In the genomic region with DNA sequence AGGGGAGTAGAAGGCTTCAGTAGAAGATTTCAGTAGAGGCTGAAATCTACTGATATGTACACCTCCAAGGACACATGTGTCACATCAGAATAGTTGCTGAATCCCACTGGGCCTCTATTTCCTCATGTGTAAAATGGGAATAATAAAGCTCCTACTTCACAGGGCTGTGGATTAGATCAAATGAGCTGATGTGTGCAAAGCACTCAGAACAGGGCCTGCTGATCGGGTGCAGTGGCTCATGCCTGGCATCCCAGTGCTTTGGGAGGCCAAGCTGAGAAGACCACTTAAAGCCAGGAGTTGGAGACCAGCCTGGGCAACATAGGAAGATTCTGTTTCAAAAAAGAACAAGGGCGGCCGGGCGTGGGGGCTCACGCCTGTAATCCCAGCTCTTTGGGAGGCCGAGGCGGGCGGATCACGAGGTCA, we compare ENCODE assay signal across 8 cellular contexts. TPM values are rescaled to one million over a fixed set of nuclear protein-coding genes. Genes with fewer than 3 reads are reported as not detected.
DNase-seq lines count a peak whose midpoint lies in the region; ATAC-seq and TF ChIP-seq lines count a peak whose summit lies in the region.

No MANE protein-coding gene starts in this region.

- H3K36me3 ChIP-seq in lung (ENCODE audit: control insufficient read depth in 2 of 2, insufficient read depth in 2 of 2, low read length in 2 of 2) (no peaks in the 10 kb centered on the region), testis (ENCODE audit: low read depth, missing control alignments) (no peaks in the 10 kb centered on the region)

- 86 to 97% (median 91%) methylated on average over 7 to 9 of the region's 9 CpGs for WGBS in adipose tissue, 3 donors
- WGBS in lung, 2 donors: 88 to 90% methylated on average over 8 to 9 of the region's 9 CpGs
- 95 to 96% methylated on average over 9 of the region's 9 CpGs for WGBS in testis, 2 donors

- H3K27me3 ChIP-seq in lung (ENCODE audit: control insufficient read depth, insufficient read depth) (no peaks in the 10 kb centered on the region), testis (no peaks in the 10 kb centered on the region)

- H3K27me3 Mint-ChIP-seq in activated CD4-positive, alpha-beta T cell treated with anti-CD3 and anti-CD28 coated beads, Interleukin-2, amount 10 ng/mL, durations not matched to agents 24 days and 14 days: no peaks in the 10 kb centered on the region

- no peaks in the 10 kb centered on the region for H3K9me3 Mint-ChIP-seq in activated CD4-positive, alpha-beta T cell treated with anti-CD3 and anti-CD28 coated beads, Interleukin-2, amount 10 ng/mL, durations not matched to agents 24 days and 14 days

- H3K9me3 ChIP-seq in lung (ENCODE audit: control insufficient read depth in 2 of 2, insufficient read depth in 1 of 2, low read length in 1 of 2) (no peaks in the 10 kb centered on the region), testis (no peaks in the 10 kb centered on the region)

- peaks cover 53% of the 10 kb centered on the region for H3K4me1 Mint-ChIP-seq in activated CD4-positive, alpha-beta T cell treated with anti-CD3 and anti-CD28 coated beads, Interleukin-2, amount 10 ng/mL, durations not matched to agents 24 days and 14 days

- DNase-seq in activated CD4-positive, alpha-beta T cell treated with anti-CD3 and anti-CD28 coated beads, Interleukin-2, amount 10 ng/mL, durations not matched to agents 24 days and 14 days: no peak
- no peak for DNase-seq in activated CD4-positive, alpha-beta T cell treated with anti-CD3 and anti-CD28 coated beads, Interleukin-2, amount 50 U/mL, for 1 hour
- DNase-seq in lung (ENCODE audit: low spot score) (no peak), testis (no peak), NCI-H82 (lab: John Stamatoyannopoulos, UW) (no peak)

- H3K4me3 ChIP-seq in lung: no peak overlapping the region
- no peak overlapping the region for H3K4me3 ChIP-seq in testis

- no peaks in the 10 kb centered on the region for H3K36me3 Mint-ChIP-seq in activated CD4-positive, alpha-beta T cell treated with anti-CD3 and anti-CD28 coated beads, Interleukin-2, amount 10 ng/mL, durations not matched to agents 24 days and 14 days (ENCODE audit: low read depth)

- intact Hi-C loops in activated CD4-positive, alpha-beta T cell treated with anti-CD3 and anti-CD28 coated beads, Interleukin-2, amount 10 ng/mL, durations not matched to agents 24 days and 14 days (cut with micrococcal nuclease): no loop called here
- intact Hi-C loops in testis (cut with DNase I; ENCODE audit: low total_unique reads): no loop called here

- peaks cover 9 to 18% of the 10 kb centered on the region in 2 donors for H3K4me1 ChIP-seq in lung (ENCODE audit: control insufficient read depth in 2 of 2, insufficient read depth in 2 of 2, low read length in 2 of 2)
- H3K4me1 ChIP-seq in testis: peaks cover 34% of the 10 kb centered on the region

- ATAC-seq in lung (ENCODE audit: insufficient read depth, low FRiP score) (no peak), HG02870 (IDR thresholded peaks at IDR 0.05; ENCODE audit: unreplicated experiment) (no peak), HG03571 (IDR thresholded peaks at IDR 0.05; ENCODE audit: unreplicated experiment) (no peak)

- H3K27ac Mint-ChIP-seq in activated CD4-positive, alpha-beta T cell treated with anti-CD3 and anti-CD28 coated beads, Interleukin-2, amount 10 ng/mL, durations not matched to agents 24 days and 14 days: peak overlapping the region; percentile 99

- TF ChIP-seq CTCF in lung (IDR thresholded peaks at IDR 0.05; ENCODE audit: control extremely low read depth, extremely low read depth) (no peak), testis (IDR thresholded peaks at IDR 0.05) (no peak)

- no peak for TF ChIP-seq POLR2A in testis (IDR thresholded peaks at IDR 0.05)

- H3K4me3 Mint-ChIP-seq in activated CD4-positive, alpha-beta T cell treated with anti-CD3 and anti-CD28 coated beads, Interleukin-2, amount 10 ng/mL, durations not matched to agents 24 days and 14 days: peak overlapping the region; percentile 81

- H3K27ac ChIP-seq in adipose tissue (ENCODE audit: low read depth, low read length) (peak overlapping the region; percentile 60), lung (ENCODE audit: low read depth in 1 of 2, low read length in 1 of 2) (peak overlapping the region; percentile 75 to 94), testis (peak overlapping the region; percentile 90 to 92)

RNA-seq across cellular contexts. Expression of gene AP5S1, which starts 8.1 kb away (rescaled TPM):
- total RNA-seq in activated CD4-positive, alpha-beta T cell treated with anti-CD3 and anti-CD28 coated beads, Interleukin-2, amount 10 ng/mL, durations not matched to agents 24 days and 14 days: 13.0 and 13.5 TPM in 2 replicates
- polyA plus RNA-seq in adipose tissue (1 to 10 TPM; 5.1 to 9.7 (median 8.9) TPM), lung (10 to 100 TPM in 1 of 2 donors, 1 to 10 TPM in 1; 8.1 to 11.5 TPM), testis (ENCODE audit: insufficient read depth, low read depth, low replicate concordance) (26.0 TPM)
- total RNA-seq in lung (10 to 100 TPM; 12.4 to 20.7 TPM), testis (10 to 100 TPM; 25.9 to 26.6 TPM)

RNA-seq across cellular contexts. Expression of gene CDC25B, which starts 16.2 kb away (rescaled TPM):
- total RNA-seq in activated CD4-positive, alpha-beta T cell treated with anti-CD3 and anti-CD28 coated beads, Interleukin-2, amount 10 ng/mL, durations not matched to agents 24 days and 14 days: 70.7 and 75.5 TPM in 2 replicates
- 10 to 100 TPM in 2 of 3 donors, 1 to 10 TPM in 1; 6.6 to 33.5 (median 12.9) TPM for polyA plus RNA-seq in adipose tissue
- 10 to 100 TPM; 65.7 to 88.5 TPM for total RNA-seq in lung
- 10 to 100 TPM; 47.9 to 68.4 TPM for polyA plus RNA-seq in lung
- total RNA-seq in testis: 10 to 100 TPM; 25.4 to 45.6 TPM
- polyA plus RNA-seq in testis (ENCODE audit: insufficient read depth, low read depth, low replicate concordance): 14.4 TPM

RNA-seq across cellular contexts. Expression of gene CENPB, which starts 25.7 kb away (rescaled TPM):
- 72.8 and 74.4 TPM in 2 replicates for total RNA-seq in activated CD4-positive, alpha-beta T cell treated with anti-CD3 and anti-CD28 coated beads, Interleukin-2, amount 10 ng/mL, durations not matched to agents 24 days and 14 days
- 10 to 100 TPM; 37.8 to 73.4 (median 70.9) TPM for polyA plus RNA-seq in adipose tissue
- 100 to 1,000 TPM in 1 of 2 donors, 10 to 100 TPM in 1; 35.9 to 113 TPM for total RNA-seq in lung
- polyA plus RNA-seq in lung: 10 to 100 TPM; 72.9 to 85.8 TPM
- total RNA-seq in testis: 10 to 100 TPM; 32.2 to 44.1 TPM
- 24.8 TPM for polyA plus RNA-seq in testis (ENCODE audit: insufficient read depth, low read depth, low replicate concordance)

RNA-seq across cellular contexts. Expression of gene SPEF1, which starts 31.0 kb away (rescaled TPM):
- total RNA-seq in activated CD4-positive, alpha-beta T cell treated with anti-CD3 and anti-CD28 coated beads, Interleukin-2, amount 10 ng/mL, durations not matched to agents 24 days and 14 days: not detected in 2 replicates
- under 1 TPM in 2 of 3 donors, not detected in 1; 0.09 to 0.71 TPM for polyA plus RNA-seq in adipose tissue
- 10 to 100 TPM; 11.7 to 15.5 TPM for total RNA-seq in lung
- 10 to 100 TPM in 1 of 2 donors, 1 to 10 TPM in 1; 9.6 to 11.9 TPM for polyA plus RNA-seq in lung
- total RNA-seq in testis: 10 to 100 TPM in 1 of 2 donors, 1 to 10 TPM in 1; 9.8 to 12.1 TPM
- 28.8 TPM for polyA plus RNA-seq in testis (ENCODE audit: insufficient read depth, low read depth, low replicate concordance)

RNA-seq across cellular contexts. Expression of gene MAVS, which starts 34.4 kb away (rescaled TPM):
- total RNA-seq in activated CD4-positive, alpha-beta T cell treated with anti-CD3 and anti-CD28 coated beads, Interleukin-2, amount 10 ng/mL, durations not matched to agents 24 days and 14 days: 39.3 and 40.2 TPM in 2 replicates
- polyA plus RNA-seq in adipose tissue (10 to 100 TPM; 12.6 to 27.0 (median 19.9) TPM), lung (10 to 100 TPM; 13.2 to 24.0 TPM), testis (ENCODE audit: insufficient read depth, low read depth, low replicate concordance) (14.5 TPM)
- total RNA-seq in lung (10 to 100 TPM; 17.8 to 39.6 TPM), testis (10 to 100 TPM; 28.5 to 34.6 TPM)
